16 cellular contexts compared by ENCODE assay signal in genomic region chr7:134029743-134030142, GRCh38.
DNase-seq lines count a peak whose midpoint lies in the region; ATAC-seq and TF ChIP-seq lines count a peak whose summit lies in the region.
"Had no signal": no experiment of that assay in that cellular context is flagged by ENCODE, and none has a peak within 500 bp of the region (broad histone marks: within the 10 kb centered on the region; RNA-seq: fewer than 3 reads in every experiment).

No MANE protein-coding gene starts in this region.

- peaks cover 6% of the 10 kb centered on the region for H3K27me3 Mint-ChIP-seq in endodermal cell (ENCODE audit: insufficient read depth)
- H3K27me3 Mint-ChIP-seq: B cell had no signal

- H3K36me3 ChIP-seq in HUES48 (ENCODE audit: control insufficient read depth, insufficient read depth, low read length) (no peaks in the 10 kb centered on the region), endodermal cell (ENCODE audit: control insufficient read depth, insufficient read depth, low read length) (peaks cover 4% of the 10 kb centered on the region)

- H3K4me1 ChIP-seq in HUES48 (ENCODE audit: control insufficient read depth, insufficient read depth, low read length) (peaks cover 20% of the 10 kb centered on the region), endodermal cell (ENCODE audit: control insufficient read depth, insufficient read depth, low read length) (no peaks in the 10 kb centered on the region)
- H3K4me1 ChIP-seq: BLaER1 treated with 17β-estradiol and CSF1 and Interleukin-3, amounts not matched to agents 10 nM and 100 nM had no signal

- H3K27me3 ChIP-seq in HUES48 (ENCODE audit: control insufficient read depth, insufficient read depth, low read length) (no peaks in the 10 kb centered on the region), endodermal cell (ENCODE audit: control insufficient read depth, insufficient read depth, low read length, poor library complexity, severe bottlenecking) (no peaks in the 10 kb centered on the region)
- H3K27me3 ChIP-seq: BLaER1 treated with 17β-estradiol and CSF1 and Interleukin-3, amounts not matched to agents 10 nM and 100 nM had no signal

- DNase-seq in AG10803 (ENCODE audit: low read depth) (peak; percentile 11), endodermal cell (no peak), iris pigment epithelial cell (ENCODE audit: low read depth) (peak; percentile 38), OCI-M2 (lab: John Stamatoyannopoulos, UW; ENCODE audit: unreplicated experiment) (no peak), NCI-H2029 treated with DMSO at 0.1 percent for 48 hours (lab: John Stamatoyannopoulos, UW) (no peak)
- no peak for DNase-seq in stimulated activated CD4-positive, alpha-beta T cell treated with anti-CD3 and anti-CD28 coated beads, Interleukin-15, amount 100 ng/mL, for 24 hours
- DNase-seq: 8988T; Calu3; CD8-positive, alpha-beta T cell; DMS79 treated with DMSO at 0.1 percent for 48 hours; GOT3; H7 had no signal

- no peak overlapping the region for H3K27ac Mint-ChIP-seq in endodermal cell
- H3K27ac Mint-ChIP-seq: B cell; CD8-positive, alpha-beta T cell had no signal

- H3K27ac ChIP-seq in HUES48 (ENCODE audit: low read depth, low read length) (peak overlapping the region; percentile 88), endodermal cell (ENCODE audit: low read depth, low read length) (no peak overlapping the region)
- H3K27ac ChIP-seq: BLaER1 treated with 17β-estradiol and CSF1 and Interleukin-3, amounts not matched to agents 10 nM and 100 nM had no signal

- TF ChIP-seq CTCF in AG10803 (conservative IDR thresholded peaks at IDR 0.05; ENCODE audit: low read length) (no peak), endodermal cell (conservative IDR thresholded peaks at IDR 0.05) (no peak)

- WGBS in endodermal cell (ENCODE audit: insufficient coverage in 1 of 2, insufficient read length in 1 of 2), 2 experiments = 100% methylated on average over 1 of the region's 1 CpG

- H3K9me3 ChIP-seq in HUES48 (ENCODE audit: control insufficient read depth, insufficient read depth, low read length) (peaks cover 8% of the 10 kb centered on the region), endodermal cell (ENCODE audit: control insufficient read depth, low read length) (peaks cover 16% of the 10 kb centered on the region)

- peaks cover 13% of the 10 kb centered on the region for H3K4me1 Mint-ChIP-seq in endodermal cell
- H3K4me1 Mint-ChIP-seq: B cell had no signal

- H3K36me3 Mint-ChIP-seq in endodermal cell (ENCODE audit: low read depth) = peaks cover 33% of the 10 kb centered on the region

- no peak overlapping the region for H3K4me3 Mint-ChIP-seq in endodermal cell
- H3K4me3 Mint-ChIP-seq: B cell; CD8-positive, alpha-beta T cell had no signal

- no peak for ATAC-seq in GM19463 (IDR thresholded peaks at IDR 0.05; ENCODE audit: unreplicated experiment)
- ATAC-seq: CD8-positive, alpha-beta T cell had no signal

- no peak overlapping the region for H3K4me3 ChIP-seq in AG10803 (ENCODE audit: low read length)
- no peak overlapping the region for H3K4me3 ChIP-seq in HUES48 (ENCODE audit: low read depth, low read length)
- peak overlapping the region; percentile 50 for H3K4me3 ChIP-seq in endodermal cell (ENCODE audit: low read length)
- H3K4me3 ChIP-seq: BLaER1 treated with 17β-estradiol and CSF1 and Interleukin-3, amounts not matched to agents 10 nM and 100 nM had no signal

- peaks cover 34% of the 10 kb centered on the region for H3K9me3 Mint-ChIP-seq in endodermal cell
- H3K9me3 Mint-ChIP-seq: CD8-positive, alpha-beta T cell had no signal

- H3K9ac ChIP-seq in HUES48 (ENCODE audit: low read depth, low read length) (no peak overlapping the region), endodermal cell (ENCODE audit: extremely low read depth, low read length, poor library complexity, severe bottlenecking) (no peak overlapping the region)
- H3K9ac ChIP-seq: BLaER1 treated with 17β-estradiol and CSF1 and Interleukin-3, amounts not matched to agents 10 nM and 100 nM had no signal

Comparison
In these comparisons a context has a peak if more than half of its experiments do, and no peak if none do; other contexts are left out.
1. DNase-seq: peak in AG10803 (single experiment) and iris pigment epithelial cell (single experiment); none in endodermal cell (single experiment), OCI-M2 (single experiment), NCI-H2029 treated with DMSO at 0.1 percent for 48 hours (single experiment) and stimulated activated CD4-positive, alpha-beta T cell treated with anti-CD3 and anti-CD28 coated beads, Interleukin-15, amount 100 ng/mL, for 24 hours (single experiment).